In the genomic region with DNA sequence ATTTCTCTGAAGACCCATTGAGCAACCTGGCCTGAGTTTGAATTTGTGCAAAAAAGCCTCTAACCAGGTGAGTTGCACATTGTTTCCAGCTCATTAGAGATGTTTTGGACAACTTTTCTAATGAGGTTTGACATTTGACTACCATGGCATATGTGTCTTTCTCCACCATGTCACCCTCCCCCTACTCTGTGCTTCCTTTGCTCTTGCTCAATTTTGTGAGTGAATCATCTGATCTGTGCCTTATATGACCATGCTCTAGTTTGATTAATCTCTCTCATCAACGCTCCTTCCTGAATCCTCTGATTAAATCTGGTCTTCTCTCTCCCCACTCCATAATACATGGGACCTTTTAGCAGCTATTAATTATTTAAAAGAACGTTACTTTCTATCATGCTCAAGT, we compare ENCODE assay signal across 25 cellular contexts.
A peak's percentile ranks its signal among the peaks of the same experiment; 100 is the strongest.
DNase-seq lines count a peak whose midpoint lies in the region; ATAC-seq lines count a peak whose summit lies in the region.
"Had no signal": no experiment of that assay in that cellular context is flagged by ENCODE, and none has a peak within 500 bp of the region (broad histone marks: within the 10 kb centered on the region; RNA-seq: fewer than 3 reads in every experiment).

No MANE protein-coding gene starts in this region.

- no peaks in the 10 kb centered on the region for H3K27me3 Mint-ChIP-seq in activated CD4-positive, alpha-beta T cell treated with anti-CD3 and anti-CD28 coated beads for 36 hours
- no peaks in the 10 kb centered on the region for H3K27me3 Mint-ChIP-seq in activated naive CD8-positive, alpha-beta T cell treated with anti-CD3 and anti-CD28 coated beads, Interleukin-2, amount 50 U/mL, for 24 hours
- H3K27me3 Mint-ChIP-seq in stimulated activated memory B cell treated with anti-CD40 and anti-IgM and Interleukin-4, amounts not matched to agents 10 μg/mL and 1 μg/mL and 100 μg/mL, for 72 hours = no peaks in the 10 kb centered on the region
- H3K27me3 Mint-ChIP-seq: progenitor cell of endocrine pancreas had no signal

- H3K4me1 Mint-ChIP-seq in activated CD4-positive, alpha-beta T cell treated with anti-CD3 and anti-CD28 coated beads for 36 hours = peaks cover 28% of the 10 kb centered on the region
- H3K4me1 Mint-ChIP-seq in activated naive CD8-positive, alpha-beta T cell treated with anti-CD3 and anti-CD28 coated beads, Interleukin-2, amount 50 U/mL, for 24 hours = peaks cover 48% of the 10 kb centered on the region
- H3K4me1 Mint-ChIP-seq in stimulated activated memory B cell treated with anti-CD40 and anti-IgM and Interleukin-4, amounts not matched to agents 10 μg/mL and 1 μg/mL and 100 μg/mL, for 72 hours = peaks cover 50% of the 10 kb centered on the region
- H3K4me1 Mint-ChIP-seq: mesothelial cell of epicardium had no signal

- H3K27ac Mint-ChIP-seq in activated CD4-positive, alpha-beta T cell treated with anti-CD3 and anti-CD28 coated beads for 36 hours = no peak overlapping the region
- peak overlapping the region; percentile 20 for H3K27ac Mint-ChIP-seq in activated naive CD8-positive, alpha-beta T cell treated with anti-CD3 and anti-CD28 coated beads, Interleukin-2, amount 50 U/mL, for 24 hours
- H3K27ac Mint-ChIP-seq in stimulated activated memory B cell treated with anti-CD40 and anti-IgM and Interleukin-4, amounts not matched to agents 10 μg/mL and 1 μg/mL and 100 μg/mL, for 72 hours = peak overlapping the region; percentile 98
- H3K27ac Mint-ChIP-seq: mesothelial cell of epicardium; nephron progenitor cell; progenitor cell of endocrine pancreas; T-helper 2 cell treated with Interferon-gamma antibody and Interleukin-4, amounts not matched to agents 5 μg/mL and 100 μg/mL, for 36 hours had no signal

- no peaks in the 10 kb centered on the region for H3K36me3 Mint-ChIP-seq in activated CD4-positive, alpha-beta T cell treated with anti-CD3 and anti-CD28 coated beads for 36 hours (ENCODE audit: low read depth)
- H3K36me3 Mint-ChIP-seq in activated naive CD8-positive, alpha-beta T cell treated with anti-CD3 and anti-CD28 coated beads, Interleukin-2, amount 50 U/mL, for 24 hours (ENCODE audit: low read depth) = no peaks in the 10 kb centered on the region
- H3K36me3 Mint-ChIP-seq in stimulated activated memory B cell treated with anti-CD40 and anti-IgM and Interleukin-4, amounts not matched to agents 10 μg/mL and 1 μg/mL and 100 μg/mL, for 72 hours = peaks cover 17% of the 10 kb centered on the region
- H3K36me3 Mint-ChIP-seq: mesothelial cell of epicardium had no signal

- H3K9me3 Mint-ChIP-seq in activated CD4-positive, alpha-beta T cell treated with anti-CD3 and anti-CD28 coated beads for 36 hours (ENCODE audit: low read depth) = peaks cover 8% of the 10 kb centered on the region
- H3K9me3 Mint-ChIP-seq in activated naive CD8-positive, alpha-beta T cell treated with anti-CD3 and anti-CD28 coated beads, Interleukin-2, amount 50 U/mL, for 24 hours = peaks cover 20% of the 10 kb centered on the region
- peaks cover 9% of the 10 kb centered on the region for H3K9me3 Mint-ChIP-seq in stimulated activated memory B cell treated with anti-CD40 and anti-IgM and Interleukin-4, amounts not matched to agents 10 μg/mL and 1 μg/mL and 100 μg/mL, for 72 hours
- H3K9me3 Mint-ChIP-seq: mesothelial cell of epicardium had no signal

- no peak overlapping the region for H3K4me3 Mint-ChIP-seq in activated CD4-positive, alpha-beta T cell treated with anti-CD3 and anti-CD28 coated beads for 36 hours
- no peak overlapping the region for H3K4me3 Mint-ChIP-seq in activated naive CD8-positive, alpha-beta T cell treated with anti-CD3 and anti-CD28 coated beads, Interleukin-2, amount 50 U/mL, for 24 hours
- H3K4me3 Mint-ChIP-seq in stimulated activated memory B cell treated with anti-CD40 and anti-IgM and Interleukin-4, amounts not matched to agents 10 μg/mL and 1 μg/mL and 100 μg/mL, for 72 hours = no peak overlapping the region
- H3K4me3 Mint-ChIP-seq: mesothelial cell of epicardium; nephron progenitor cell; T-helper 2 cell treated with Interferon-gamma antibody and Interleukin-4, amounts not matched to agents 5 μg/mL and 100 μg/mL, for 36 hours had no signal

- intact Hi-C loops in activated CD4-positive, alpha-beta T cell treated with anti-CD3 and anti-CD28 coated beads for 36 hours (cut with DNase I, micrococcal nuclease) = no loop called here

- POLR2A ChIA-PET in activated CD4-positive, alpha-beta T cell treated with anti-CD3 and anti-CD28 coated beads for 36 hours (lab: Charles Lee) = no interaction called here

- peak; percentile 54 for ATAC-seq in activated CD4-positive, alpha-beta T cell treated with anti-CD3 and anti-CD28 coated beads for 36 hours
- peak; percentile 50 for ATAC-seq in activated naive CD8-positive, alpha-beta T cell treated with anti-CD3 and anti-CD28 coated beads, Interleukin-2, amount 50 U/mL, for 24 hours
- no peak for ATAC-seq in stimulated activated memory B cell treated with anti-CD40 and anti-IgM and Interleukin-4, amounts not matched to agents 10 μg/mL and 1 μg/mL and 100 μg/mL, for 72 hours
- ATAC-seq: left colon, Panc1 had no signal

- CTCF ChIA-PET in activated CD4-positive, alpha-beta T cell treated with anti-CD3 and anti-CD28 coated beads for 36 hours (lab: Charles Lee) = interaction anchor here (0.9 to 1.3 kb wide), 2 partner anchors 28 to 47 kb away, joined by 3 read pairs; no protein-coding TSS in a partner anchor

- DNase-seq in activated CD4-positive, alpha-beta T cell treated with anti-CD3 and anti-CD28 coated beads for 36 hours = peak; percentile 20
- no peak for DNase-seq in activated CD4-positive, alpha-beta T cell treated with anti-CD3 and anti-CD28 coated beads for 1 hour
- peak; percentile 12 for DNase-seq in NCI-H226
- no peak for DNase-seq in activated naive CD8-positive, alpha-beta T cell treated with anti-CD3 and anti-CD28 coated beads, Interleukin-2, amount 50 U/mL, for 24 hours
- DNase-seq in NCI-H2107 treated with DMSO at 0.1 percent for 48 hours (lab: John Stamatoyannopoulos, UW; ENCODE audit: unreplicated experiment) = no peak
- no peak for DNase-seq in AG20443 (ENCODE audit: low spot score)
- no peak for DNase-seq in ureter (ENCODE audit: low spot score)
- DNase-seq: activated effector memory CD4-positive, alpha-beta T cell treated with anti-CD3 and anti-CD28 coated beads, Interleukin-2, amount 50 U/mL, for 16 hours; amygdala; C1 segment of cervical spinal cord; caudate nucleus; DMS153; effector CD4-positive, alpha-beta T cell; esophagus squamous epithelium; KG1; left colon; NCI-H1105; NCI-H526 treated with DMSO at 0.1 percent for 48 hours; nephron progenitor cell; stimulated activated CD4-positive, alpha-beta T cell treated with anti-CD3 and anti-CD28 coated beads, Interleukin-2, amount 100 ng/mL, for 48 hours had no signal

Comparison
In these comparisons a context has a peak if more than half of its experiments do, and no peak if none do; other contexts are left out.
1. DNase-seq: peak in activated CD4-positive, alpha-beta T cell treated with anti-CD3 and anti-CD28 coated beads for 36 hours (single experiment) and NCI-H226 (single experiment); none in activated CD4-positive, alpha-beta T cell treated with anti-CD3 and anti-CD28 coated beads for 1 hour (single experiment), activated naive CD8-positive, alpha-beta T cell treated with anti-CD3 and anti-CD28 coated beads, Interleukin-2, amount 50 U/mL, for 24 hours (single experiment), NCI-H2107 treated with DMSO at 0.1 percent for 48 hours (single experiment), AG20443 (single experiment) and ureter (single experiment).